Comparison of ENCODE assay signal across 15 cellular contexts in genomic region chr2:160077912-160078585, GRCh38. TPM values are rescaled to one million over a fixed set of nuclear protein-coding genes. Genes with fewer than 3 reads are reported as not detected.
DNase-seq lines count a peak whose midpoint lies in the region; ATAC-seq lines count a peak whose summit lies in the region.
"Had no signal": no experiment of that assay in that cellular context is flagged by ENCODE, and none has a peak within 500 bp of the region (broad histone marks: within the 10 kb centered on the region; RNA-seq: fewer than 3 reads in every experiment).

No MANE protein-coding gene starts in this region.

- H3K27me3 Mint-ChIP-seq in activated naive CD4-positive, alpha-beta T cell treated with anti-CD3 and anti-CD28 coated beads, Interleukin-2, amount 10 ng/mL, durations not matched to agents 7 days and 5 days = no peaks in the 10 kb centered on the region

- no peak overlapping the region for H3K4me3 ChIP-seq in esophagus (ENCODE audit: low read depth in 1 of 2, low read length in 2 of 2)
- H3K4me3 ChIP-seq in mucosa of rectum (ENCODE audit: low read length in 2 of 2) = peak overlapping the region in 1 of 2 donors; percentile 8

- H3K4me1 Mint-ChIP-seq in activated naive CD4-positive, alpha-beta T cell treated with anti-CD3 and anti-CD28 coated beads, Interleukin-2, amount 10 ng/mL, durations not matched to agents 7 days and 5 days = no peaks in the 10 kb centered on the region
- H3K4me1 Mint-ChIP-seq: CD8-positive, alpha-beta memory T cell had no signal

- no peak overlapping the region for H3K27ac Mint-ChIP-seq in activated naive CD4-positive, alpha-beta T cell treated with anti-CD3 and anti-CD28 coated beads, Interleukin-2, amount 10 ng/mL, durations not matched to agents 7 days and 5 days
- H3K27ac Mint-ChIP-seq: CD8-positive, alpha-beta memory T cell had no signal

- H3K27ac ChIP-seq in esophagus (ENCODE audit: low read depth in 2 of 2, low read length in 1 of 2) (peak overlapping the region; percentile 63 to 80), mucosa of rectum (ENCODE audit: low read depth in 2 of 2, low read length in 2 of 2) (peak overlapping the region; percentile 64 to 73)
- H3K27ac ChIP-seq: 22Rv1 had no signal

- no peaks in the 10 kb centered on the region for H3K36me3 Mint-ChIP-seq in activated naive CD4-positive, alpha-beta T cell treated with anti-CD3 and anti-CD28 coated beads, Interleukin-2, amount 10 ng/mL, durations not matched to agents 7 days and 5 days
- H3K36me3 Mint-ChIP-seq: CD8-positive, alpha-beta memory T cell had no signal

- H3K9me3 ChIP-seq in esophagus (ENCODE audit: control insufficient read depth in 2 of 2, insufficient read depth in 1 of 2, low read depth in 1 of 2, low read length in 1 of 2) (no peaks in the 10 kb centered on the region), mucosa of rectum (ENCODE audit: control insufficient read depth in 2 of 2, low read length in 2 of 2) (no peaks in the 10 kb centered on the region)

- H3K9ac ChIP-seq in mucosa of rectum (ENCODE audit: low read depth in 1 of 2, low read length in 2 of 2) = no peak overlapping the region

- H3K4me3 Mint-ChIP-seq in activated naive CD4-positive, alpha-beta T cell treated with anti-CD3 and anti-CD28 coated beads, Interleukin-2, amount 10 ng/mL, durations not matched to agents 7 days and 5 days = no peak overlapping the region
- H3K4me3 Mint-ChIP-seq: CD8-positive, alpha-beta memory T cell had no signal

- ATAC-seq in HG03521 (IDR thresholded peaks at IDR 0.05; ENCODE audit: unreplicated experiment) = no peak

- CTCF ChIA-PET in activated naive CD4-positive, alpha-beta T cell treated with anti-CD3 and anti-CD28 coated beads, Interleukin-2, amount 10 ng/mL, durations not matched to agents 7 days and 5 days (lab: Charles Lee) = no interaction called here

- DNase-seq in DMS53 (lab: John Stamatoyannopoulos, UW) (peak; percentile 18), DMS53 treated with DMSO at 0.1 percent for 48 hours (lab: John Stamatoyannopoulos, UW; ENCODE audit: unreplicated experiment) (no peak), GM03348 (ENCODE audit: low spot score) (no peak), SK-N-DZ (ENCODE audit: low spot score) (no peak)
- DNase-seq in activated naive CD4-positive, alpha-beta T cell treated with anti-CD3 and anti-CD28 coated beads, Interleukin-2, amount 10 ng/mL, durations not matched to agents 7 days and 5 days = no peak
- DNase-seq: CD8-positive, alpha-beta memory T cell; Karpas-422; NCI-H1417; NCI-H1930; NCI-H510A treated with DMSO at 0.1 percent for 48 hours; SIG-M5 had no signal

- H3K27me3 ChIP-seq in esophagus (ENCODE audit: control insufficient read depth in 1 of 2, insufficient read depth in 2 of 2, low read length in 2 of 2) = no peaks in the 10 kb centered on the region
- no peaks in the 10 kb centered on the region for H3K27me3 ChIP-seq in mucosa of rectum (ENCODE audit: control insufficient read depth in 2 of 2, insufficient read depth in 2 of 2, low read length in 2 of 2)

- H3K36me3 ChIP-seq in esophagus (ENCODE audit: control insufficient read depth in 2 of 2, insufficient read depth in 2 of 2, low read length in 1 of 2) = no peaks in the 10 kb centered on the region
- H3K36me3 ChIP-seq in mucosa of rectum (ENCODE audit: control insufficient read depth in 2 of 2, insufficient read depth in 2 of 2, low read length in 2 of 2) = no peaks in the 10 kb centered on the region

- WGBS in esophagus, 2 donors = 47 to 54% methylated on average over 3 of the region's 3 CpGs

- H3K4me1 ChIP-seq in esophagus (ENCODE audit: control insufficient read depth in 2 of 2, insufficient read depth in 2 of 2, low read length in 1 of 2) = no peaks in the 10 kb centered on the region
- peaks cover 18 to 40% of the 10 kb centered on the region in 2 donors for H3K4me1 ChIP-seq in mucosa of rectum (ENCODE audit: control insufficient read depth in 2 of 2, insufficient read depth in 2 of 2, low read length in 2 of 2)

- peaks cover 2% of the 10 kb centered on the region for H3K9me3 Mint-ChIP-seq in activated naive CD4-positive, alpha-beta T cell treated with anti-CD3 and anti-CD28 coated beads, Interleukin-2, amount 10 ng/mL, durations not matched to agents 7 days and 5 days

RNA-seq across cellular contexts. Expression of gene PLA2R1, which starts 15.6 kb away (rescaled TPM):
- 1 to 10 TPM; 3.8 to 6.2 TPM for polyA plus RNA-seq in esophagus
- polyA plus RNA-seq in SK-N-DZ (2014; cell fraction: cytosol; rRNA removed) = not detected in 2 replicates
- not detected in 2 replicates for polyA plus RNA-seq in SK-N-DZ (2014; cell fraction: nucleus; rRNA removed)
- polyA plus RNA-seq: CD8-positive, alpha-beta memory T cell had no signal
